ENCODE assay signal across 11 cellular contexts in genomic region chr5:180116441-180117377, GRCh38. TPM values are rescaled to one million over a fixed set of nuclear protein-coding genes. Genes with fewer than 3 reads are reported as not detected.
DNase-seq lines count a peak whose midpoint lies in the region; ATAC-seq and TF ChIP-seq lines count a peak whose summit lies in the region.
"Had no signal": no experiment of that assay in that cellular context is flagged by ENCODE, and none has a peak within 500 bp of the region (broad histone marks: within the 10 kb centered on the region; RNA-seq: fewer than 3 reads in every experiment).

No MANE protein-coding gene starts in this region.

- H3K4me1 Mint-ChIP-seq in stimulated activated naive CD8-positive, alpha-beta T cell treated with anti-CD3 and anti-CD28 coated beads, Interleukin-15, amount 100 ng/mL, for 72 hours: no peaks in the 10 kb centered on the region
- H3K4me1 Mint-ChIP-seq: central memory CD8-positive, alpha-beta T cell had no signal

- H3K27me3 ChIP-seq in osteoblast (ENCODE audit: insufficient read depth, low read length): no peaks in the 10 kb centered on the region

- no peak overlapping the region for H2AFZ ChIP-seq in osteoblast (ENCODE audit: low read length)

- no peak overlapping the region for H3K4me3 ChIP-seq in osteoblast (ENCODE audit: insufficient read depth, low read length)

- no peaks in the 10 kb centered on the region for H4K20me1 ChIP-seq in osteoblast (ENCODE audit: insufficient read depth, low read length)

- H3K79me2 ChIP-seq in osteoblast (ENCODE audit: insufficient read depth, low read length): no peaks in the 10 kb centered on the region

- no peak overlapping the region for H3K4me2 ChIP-seq in osteoblast (ENCODE audit: insufficient read depth, low read length)

- H3K9me3 Mint-ChIP-seq in stimulated activated naive CD8-positive, alpha-beta T cell treated with anti-CD3 and anti-CD28 coated beads, Interleukin-15, amount 100 ng/mL, for 72 hours: no peaks in the 10 kb centered on the region
- H3K9me3 Mint-ChIP-seq: central memory CD8-positive, alpha-beta T cell; memory B cell had no signal

- no peaks in the 10 kb centered on the region for H3K9me3 ChIP-seq in osteoblast (ENCODE audit: low read depth, low read length)

- no peaks in the 10 kb centered on the region for H3K4me1 ChIP-seq in osteoblast (ENCODE audit: insufficient read depth, low read length)

- H3K27me3 Mint-ChIP-seq in stimulated activated naive CD8-positive, alpha-beta T cell treated with anti-CD3 and anti-CD28 coated beads, Interleukin-15, amount 100 ng/mL, for 72 hours: no peaks in the 10 kb centered on the region

- H3K27ac Mint-ChIP-seq in stimulated activated naive CD8-positive, alpha-beta T cell treated with anti-CD3 and anti-CD28 coated beads, Interleukin-15, amount 100 ng/mL, for 72 hours: no peak overlapping the region
- H3K27ac Mint-ChIP-seq: memory B cell had no signal

- DNase-seq in GM10266 (ENCODE audit: extremely low spot score) (peak; percentile 25), LoVo (ENCODE audit: low spot score) (peak; percentile 24), ecto neural progenitor cell (ENCODE audit: low spot score) (peak; percentile 50), osteoblast (ENCODE audit: insufficient read length, low spot score, missing footprints) (peak; percentile 66)
- no peak for DNase-seq in effector CD8-positive, alpha-beta T cell (lab: John Stamatoyannopoulos, UW)
- no peak for DNase-seq in activated CD4-positive, alpha-beta T cell treated with anti-CD3 and anti-CD28 coated beads for 48 hours
- no peak for DNase-seq in stimulated activated naive CD8-positive, alpha-beta T cell treated with anti-CD3 and anti-CD28 coated beads, Interleukin-15, amount 100 ng/mL, for 72 hours
- DNase-seq: NCI-H345 had no signal

- TF ChIP-seq CTCF in GM10266 (IDR thresholded peaks at IDR 0.05; ENCODE audit: control insufficient read depth, insufficient read depth, low read depth, missing control alignments): no peak
- TF ChIP-seq CTCF in osteoblast (IDR thresholded peaks at IDR 0.05; ENCODE audit: extremely low read depth, low read depth, low read length): no peak

- ATAC-seq in HG02852 (IDR thresholded peaks at IDR 0.05; ENCODE audit: unreplicated experiment): no peak
- no peak for ATAC-seq in stimulated activated naive CD8-positive, alpha-beta T cell treated with anti-CD3 and anti-CD28 coated beads, Interleukin-15, amount 100 ng/mL, for 72 hours

- no peaks in the 10 kb centered on the region for H3K36me3 ChIP-seq in osteoblast (ENCODE audit: insufficient read depth, low read length)

- no peak overlapping the region for H3K27ac ChIP-seq in osteoblast (ENCODE audit: low read depth, low read length)

- no peak overlapping the region for H3K4me3 Mint-ChIP-seq in stimulated activated naive CD8-positive, alpha-beta T cell treated with anti-CD3 and anti-CD28 coated beads, Interleukin-15, amount 100 ng/mL, for 72 hours
- H3K4me3 Mint-ChIP-seq: central memory CD8-positive, alpha-beta T cell; memory B cell had no signal

RNA-seq across cellular contexts. Expression of gene RNF130, which starts 45.1 kb away (rescaled TPM):
- 25.0 and 28.6 TPM in 2 replicates for total RNA-seq in osteoblast

Comparison
In these comparisons a context has a peak if more than half of its experiments do, and no peak if none do; other contexts are left out.
1. DNase-seq: peak in GM10266 (single experiment), LoVo (single experiment), ecto neural progenitor cell (single experiment) and osteoblast (single experiment); none in effector CD8-positive, alpha-beta T cell (single experiment), activated CD4-positive, alpha-beta T cell treated with anti-CD3 and anti-CD28 coated beads for 48 hours (single experiment) and stimulated activated naive CD8-positive, alpha-beta T cell treated with anti-CD3 and anti-CD28 coated beads, Interleukin-15, amount 100 ng/mL, for 72 hours (0 of 2).